Comparison of ENCODE assay signal across 1 cellular context in genomic region chr10:90417466-90418210, GRCh38.
TF ChIP-seq lines count a peak whose summit lies in the region.

No MANE protein-coding gene starts in this region.

TF ChIP-seq in HepG2, 621 proteins besides CTCF, POLR2A, EP300 and RAD21:
- TF ChIP-seq E2F5 (CRISPR knock-in tag; conservative IDR thresholded peaks at IDR 0.05) (no peak), SOX6 (IDR thresholded peaks at IDR 0.05) (no peak), SOX6 (CRISPR knock-in tag; IDR thresholded peaks at IDR 0.05) (peak; percentile 30; the same call in 1 of the 2 replicates), REST (IDR thresholded peaks at IDR 0.05; ENCODE audit: borderline replicate concordance in 1 of 2, low read depth in 1 of 2, low read length in 2 of 2) (no peak)
